ENCODE assay signal across 9 cellular contexts in genomic region chr7:134405299-134405698, GRCh38. TPM values are rescaled to one million over a fixed set of nuclear protein-coding genes. Genes with fewer than 3 reads are reported as not detected.
"Had no signal": no experiment of that assay in that cellular context is flagged by ENCODE, and none has a peak within 500 bp of the region (broad histone marks: within the 10 kb centered on the region; RNA-seq: fewer than 3 reads in every experiment).

No MANE protein-coding gene starts in this region.

- H3K4me3 ChIP-seq: K562 had no signal

- DNase-seq: IMR-90, KBM-7, KG1 had no signal

- H3K36me3 Mint-ChIP-seq: IgD-negative memory B cell had no signal

- H3K4me1 Mint-ChIP-seq: IgD-negative memory B cell had no signal

- H3K9ac ChIP-seq: KMS-11 had no signal

- H3K4me2 ChIP-seq: KMS-11 had no signal

- H3K27ac ChIP-seq: HL-60, KMS-11 had no signal

- H3K4me3 Mint-ChIP-seq: IgD-negative memory B cell had no signal

- ATAC-seq: HepG2, K562 had no signal

RNA-seq across cellular contexts. Expression of gene AKR1B1, which starts 53.6 kb away (rescaled TPM):
- total RNA-seq: HT-29 had no signal
